1 cellular context compared by ENCODE assay signal in the genomic region with DNA sequence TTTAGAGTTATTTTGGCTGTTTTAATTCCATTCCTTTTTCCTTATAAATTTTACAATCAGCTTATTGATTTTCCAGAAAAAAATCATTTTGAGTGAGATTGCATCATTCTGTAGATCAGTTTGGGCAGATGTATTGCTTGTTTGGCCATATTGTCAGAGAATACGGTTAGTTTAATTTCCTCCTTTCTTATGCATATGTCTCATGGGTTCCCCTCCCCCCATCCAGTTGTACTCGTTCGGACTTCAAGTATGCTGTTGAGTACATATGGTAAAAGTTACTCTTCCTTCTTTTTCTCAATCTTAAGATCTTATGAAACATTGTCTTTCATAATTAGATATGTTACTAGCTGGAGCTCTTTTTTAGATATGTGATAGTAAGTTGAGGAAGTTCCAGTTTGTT.
A peak's percentile ranks its signal among the peaks of the same experiment; 100 is the strongest.
TF ChIP-seq lines count a peak whose summit lies in the region.

No MANE protein-coding gene starts in this region.

TF ChIP-seq in H1, 55 proteins besides CTCF, POLR2A, EP300 and RAD21:
- peak; percentile 68 for TF ChIP-seq CEBPB (IDR thresholded peaks at IDR 0.05; ENCODE audit: low read depth, low read length)
- TF ChIP-seq POU5F1 (IDR thresholded peaks at IDR 0.05; ENCODE audit: low read depth, low read length): peak; percentile 78; the same call in 1 of the 2 replicates
- TF ChIP-seq CTBP2 (IDR thresholded peaks at IDR 0.05; ENCODE audit: borderline replicate concordance, insufficient read depth, insufficient read length, low read length): no peak
